In the genomic region with DNA sequence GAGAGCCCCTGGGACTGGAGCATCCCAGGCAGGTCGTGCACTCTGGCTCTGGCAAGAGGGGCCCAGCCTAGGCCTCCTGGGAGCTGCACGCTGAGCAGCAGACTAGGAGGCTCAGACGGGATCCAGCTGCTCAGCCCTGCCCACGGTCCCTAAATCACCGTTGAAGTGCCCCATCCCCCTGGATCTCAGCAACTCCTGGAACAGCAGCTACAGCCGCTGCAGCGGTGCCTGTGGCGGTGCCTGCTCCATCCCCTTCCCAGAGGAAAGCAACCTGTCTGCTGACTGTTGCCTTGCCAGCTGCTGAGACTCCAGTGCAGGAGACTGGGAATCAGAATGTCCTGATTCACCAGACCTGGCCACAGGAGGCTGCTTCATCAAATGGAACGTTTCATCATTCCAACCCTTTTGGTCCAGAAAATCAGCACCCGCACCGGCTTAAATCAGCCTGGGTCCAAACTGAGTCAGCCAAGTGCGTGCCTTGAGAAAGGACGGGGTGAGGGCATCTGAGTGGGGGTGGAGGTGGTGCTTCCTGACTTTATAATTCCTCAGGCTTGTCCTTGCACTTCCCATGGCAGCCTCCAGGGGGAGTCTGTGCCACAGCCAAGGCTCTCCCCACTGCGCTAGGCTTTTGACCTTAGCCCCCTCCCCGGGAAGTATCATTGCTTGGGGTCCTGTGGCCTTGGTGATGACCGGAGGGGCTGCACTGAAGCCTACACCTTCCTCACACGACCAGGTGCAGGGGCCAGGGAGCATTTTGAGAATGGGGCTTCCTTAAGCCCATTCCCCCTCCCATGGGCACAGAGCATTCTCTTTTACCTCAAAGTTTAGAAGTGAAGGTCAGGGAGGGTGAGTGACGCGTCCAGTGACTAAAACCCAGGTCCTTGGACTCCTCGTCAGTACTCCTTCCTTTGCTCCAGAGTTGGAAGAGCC, we compare ENCODE assay signal across 9 cellular contexts. TPM values are rescaled to one million over a fixed set of nuclear protein-coding genes. Genes with fewer than 3 reads are reported as not detected.
DNase-seq lines count a peak whose midpoint lies in the region; ATAC-seq and TF ChIP-seq lines count a peak whose summit lies in the region.
"Had no signal": no experiment of that assay in that cellular context is flagged by ENCODE, and none has a peak within 500 bp of the region (broad histone marks: within the 10 kb centered on the region; RNA-seq: fewer than 3 reads in every experiment).

No MANE protein-coding gene starts in this region.

- H3K79me2 ChIP-seq in mammary epithelial cell (ENCODE audit: insufficient read depth, low read length): no peaks in the 10 kb centered on the region

- DNase-seq in NCI-H1417 (lab: John Stamatoyannopoulos, UW) (peak; percentile 30 to 55 (median 31)), NCI-H1417 treated with DMSO at 0.1 percent for 48 hours (lab: John Stamatoyannopoulos, UW) (no peak), HuH-7 (ENCODE audit: low spot score) (peak; percentile 73), T-cell (peak in 21 of 34 experiments; percentile 3 to 38 (median 15)), mammary epithelial cell (peak; percentile 17), left lung (no peak)
- peak; percentile 17 for DNase-seq in stimulated activated naive CD4-positive, alpha-beta T cell treated with Interleukin-2 at 50 U/mL for 16 hours (lab: John Stamatoyannopoulos, UW)

- CTCF ChIA-PET in T-cell (lab: Charles Lee): interaction anchor here in 1 of 2 donors (0.6 kb wide), 1 partner anchor 678 kb away, joined by 3 read pairs; no protein-coding TSS in a partner anchor
- CTCF ChIA-PET in mammary epithelial cell (lab: Charles Lee; ENCODE audit: low non-redundant PET): no interaction called here

- in situ Hi-C loops in mammary epithelial cell (cut with MboI; ENCODE audit: low sequenced_read_pairs in 2 of 2): no loop called here

- H3K27me3 ChIP-seq in mammary epithelial cell (ENCODE audit: insufficient read depth, low read length) (no peaks in the 10 kb centered on the region), left lung (peaks cover 0 to under 1% of the 10 kb centered on the region in 2 donors)

- H3K9me3 ChIP-seq in mammary epithelial cell (replicated peaks; ENCODE audit: insufficient read depth, low read length) (no peaks in the 10 kb centered on the region), left lung (no peaks in the 10 kb centered on the region)
- H3K9me3 ChIP-seq: BLaER1 had no signal

- no peaks in the 10 kb centered on the region for H3K4me1 Mint-ChIP-seq in T-cell

- H3K4me3 ChIP-seq in mammary epithelial cell (replicated peaks in 1 of 3; ENCODE audit: insufficient read depth in 1 of 3, low read depth in 2 of 3, low read length in 3 of 3) (no peak overlapping the region), left lung (no peak overlapping the region)
- H3K4me3 ChIP-seq: BLaER1 had no signal

- TF ChIP-seq CTCF in mammary epithelial cell (conservative IDR thresholded peaks at IDR 0.05 in 1 of 2, IDR thresholded peaks at IDR 0.05 in 1 of 2; ENCODE audit: extremely low read depth in 1 of 2, insufficient read depth in 1 of 2, low read depth in 1 of 2, low read length in 2 of 2) (peak; percentile 67 to 68), left lung (IDR thresholded peaks at IDR 0.05) (peak; percentile 55 to 62)

- H3K27ac Mint-ChIP-seq in T-cell: no peak overlapping the region

- no peaks in the 10 kb centered on the region for H3K9me3 Mint-ChIP-seq in T-cell

- H2AFZ ChIP-seq in mammary epithelial cell (ENCODE audit: low read depth, low read length): no peak overlapping the region

- H3K4me3 Mint-ChIP-seq in T-cell: no peak overlapping the region

- no peaks in the 10 kb centered on the region for H3K36me3 Mint-ChIP-seq in T-cell

- ATAC-seq in T-cell (replicated peaks in 1 of 4) (peak in 1 of 4 experiments; percentile 53), left lung (peak; percentile 80), HG02642 (IDR thresholded peaks at IDR 0.05; ENCODE audit: poor library complexity, unreplicated experiment) (no peak)

- H3K27ac ChIP-seq in mammary epithelial cell (ENCODE audit: insufficient read depth, low read depth, low read length): no peak overlapping the region
- no peak overlapping the region for H3K27ac ChIP-seq in left lung
- H3K27ac ChIP-seq: BLaER1 had no signal

- no TSS peak for BruUV-seq in mammary epithelial cell (replicated peaks; lab: Mats Ljungman, UMichigan)

- intact Hi-C loops in mammary epithelial cell (cut with micrococcal nuclease): loop anchor here (1.0 kb wide), 1 partner anchor 22 kb away; no protein-coding TSS in a partner anchor
- intact Hi-C loops in left lung (cut with DNase I): no loop called here

- dilution Hi-C loops in mammary epithelial cell (cut with HindIII; ENCODE audit: low sequenced_read_pairs): no loop called here

- H3K4me1 ChIP-seq in mammary epithelial cell (ENCODE audit: insufficient read depth, low read length) (peaks cover 14% of the 10 kb centered on the region), left lung (no peaks in the 10 kb centered on the region)

- POLR2A ChIA-PET in T-cell (lab: Charles Lee): no interaction called here

- no peak overlapping the region for H3K9ac ChIP-seq in mammary epithelial cell (ENCODE audit: insufficient read depth, low read length)
- H3K9ac ChIP-seq: BLaER1 had no signal

- no peaks in the 10 kb centered on the region for H3K36me3 ChIP-seq in mammary epithelial cell (ENCODE audit: insufficient read depth, low read length)
- no peaks in the 10 kb centered on the region for H3K36me3 ChIP-seq in left lung
- H3K36me3 ChIP-seq: BLaER1 had no signal

- 63% methylated on average over 16 of the region's 20 CpGs for WGBS in mammary epithelial cell (ENCODE audit: low coverage, missing lambda C conversion rate)

- H4K20me1 ChIP-seq in mammary epithelial cell (ENCODE audit: insufficient read depth, low read length): no peaks in the 10 kb centered on the region

- H3K4me2 ChIP-seq in mammary epithelial cell (ENCODE audit: insufficient read depth, low read depth, low read length): no peak overlapping the region
- H3K4me2 ChIP-seq: BLaER1 had no signal

- H3K27me3 Mint-ChIP-seq in T-cell: peaks cover 13 to 15% of the 10 kb centered on the region in 2 donors

RNA-seq across cellular contexts. Expression of a gene that starts 6.5 kb away (rescaled TPM):
- total RNA-seq in T-cell (1 to 10 TPM; 1.9 to 3.3 (median 2.2) TPM), mammary epithelial cell (10 to 100 TPM; 35.2 to 46.6 TPM), left lung (10 to 100 TPM; 11.5 to 22.0 TPM)
- polyA plus RNA-seq in mammary epithelial cell: 30.2 TPM
- 31.5 TPM for polyA minus RNA-seq in mammary epithelial cell

Comparison
In these comparisons a context has a peak if more than half of its experiments do, and no peak if none do; other contexts are left out.
1. DNase-seq: peak in NCI-H1417 (3 of 3), HuH-7 (single experiment), T-cell (21 of 34), mammary epithelial cell (single experiment) and stimulated activated naive CD4-positive, alpha-beta T cell treated with Interleukin-2 at 50 U/mL for 16 hours (single experiment); none in NCI-H1417 treated with DMSO at 0.1 percent for 48 hours (single experiment) and left lung (0 of 2).